ENCODE assay signal across 8 cellular contexts in genomic region chr14:60815371-60815770, GRCh38.
DNase-seq lines count a peak whose midpoint lies in the region; ATAC-seq, FAIRE-seq and TF ChIP-seq lines count a peak whose summit lies in the region.

No MANE protein-coding gene starts in this region.

- no peak for DNase-seq in GM12892 (ENCODE audit: insufficient read length)
- peak; percentile 59 for DNase-seq in NOMO-1 treated with DMSO at 0.1 percent for 48 hours (lab: John Stamatoyannopoulos, UW; ENCODE audit: unreplicated experiment)
- no peak for DNase-seq in right atrium auricular region (ENCODE audit: low spot score)
- DNase-seq in Right ventricle myocardium inferior (ENCODE audit: missing footprints) = no peak
- DNase-seq in AG08396 (ENCODE audit: low spot score) = no peak

- H3K36me3 ChIP-seq in right atrium auricular region (peaks cover 19% of the 10 kb centered on the region), gastroesophageal sphincter (peaks cover 0 to 36% of the 10 kb centered on the region in 2 donors)

- H3K4me3 ChIP-seq in right atrium auricular region = no peak overlapping the region
- no peak overlapping the region for H3K4me3 ChIP-seq in gastroesophageal sphincter

- no peaks in the 10 kb centered on the region for H3K27me3 ChIP-seq in right atrium auricular region
- no peaks in the 10 kb centered on the region for H3K27me3 ChIP-seq in gastroesophageal sphincter

- peak; percentile 75 for ATAC-seq in GM19468 (IDR thresholded peaks at IDR 0.05; ENCODE audit: extremely low read depth, unreplicated experiment)
- peak; percentile 99 for ATAC-seq in HG03103 (IDR thresholded peaks at IDR 0.05; ENCODE audit: low read depth, unreplicated experiment)
- ATAC-seq in Right ventricle myocardium inferior = no peak
- ATAC-seq in gastroesophageal sphincter = no peak

- no peak overlapping the region for H3K27ac ChIP-seq in right atrium auricular region
- H3K27ac ChIP-seq in gastroesophageal sphincter = no peak overlapping the region

- no peaks in the 10 kb centered on the region for H3K4me1 ChIP-seq in right atrium auricular region
- no peaks in the 10 kb centered on the region for H3K4me1 ChIP-seq in gastroesophageal sphincter

- WGBS in gastroesophageal sphincter (ENCODE audit: low coverage in 1 of 2), 2 donors = 100% methylated on average over 1 of the region's 4 CpGs

- no peak for TF ChIP-seq EP300 in gastroesophageal sphincter (IDR thresholded peaks at IDR 0.05)

- intact Hi-C loops in Right ventricle myocardium inferior (cut with DNase I) = no loop called here

- TF ChIP-seq CTCF in right atrium auricular region (IDR thresholded peaks at IDR 0.05) = no peak
- TF ChIP-seq CTCF in gastroesophageal sphincter (IDR thresholded peaks at IDR 0.05) = no peak

- H3K9me3 ChIP-seq in right atrium auricular region = no peaks in the 10 kb centered on the region
- H3K9me3 ChIP-seq in gastroesophageal sphincter = no peaks in the 10 kb centered on the region

- FAIRE-seq in GM12892 (lab: Jason Lieb, UNC) = peak; percentile 46

- no peak for TF ChIP-seq POLR2A in GM12892 (IDR thresholded peaks at IDR 0.05; ENCODE audit: low read depth, low read length)
- TF ChIP-seq POLR2A in gastroesophageal sphincter (IDR thresholded peaks at IDR 0.05) = no peak

Comparison
In these comparisons a context has a peak if more than half of its experiments do, and no peak if none do; other contexts are left out.
1. ATAC-seq: peak in GM19468 (single experiment) and HG03103 (single experiment); none in Right ventricle myocardium inferior (single experiment) and gastroesophageal sphincter (single experiment).